In the genomic region with DNA sequence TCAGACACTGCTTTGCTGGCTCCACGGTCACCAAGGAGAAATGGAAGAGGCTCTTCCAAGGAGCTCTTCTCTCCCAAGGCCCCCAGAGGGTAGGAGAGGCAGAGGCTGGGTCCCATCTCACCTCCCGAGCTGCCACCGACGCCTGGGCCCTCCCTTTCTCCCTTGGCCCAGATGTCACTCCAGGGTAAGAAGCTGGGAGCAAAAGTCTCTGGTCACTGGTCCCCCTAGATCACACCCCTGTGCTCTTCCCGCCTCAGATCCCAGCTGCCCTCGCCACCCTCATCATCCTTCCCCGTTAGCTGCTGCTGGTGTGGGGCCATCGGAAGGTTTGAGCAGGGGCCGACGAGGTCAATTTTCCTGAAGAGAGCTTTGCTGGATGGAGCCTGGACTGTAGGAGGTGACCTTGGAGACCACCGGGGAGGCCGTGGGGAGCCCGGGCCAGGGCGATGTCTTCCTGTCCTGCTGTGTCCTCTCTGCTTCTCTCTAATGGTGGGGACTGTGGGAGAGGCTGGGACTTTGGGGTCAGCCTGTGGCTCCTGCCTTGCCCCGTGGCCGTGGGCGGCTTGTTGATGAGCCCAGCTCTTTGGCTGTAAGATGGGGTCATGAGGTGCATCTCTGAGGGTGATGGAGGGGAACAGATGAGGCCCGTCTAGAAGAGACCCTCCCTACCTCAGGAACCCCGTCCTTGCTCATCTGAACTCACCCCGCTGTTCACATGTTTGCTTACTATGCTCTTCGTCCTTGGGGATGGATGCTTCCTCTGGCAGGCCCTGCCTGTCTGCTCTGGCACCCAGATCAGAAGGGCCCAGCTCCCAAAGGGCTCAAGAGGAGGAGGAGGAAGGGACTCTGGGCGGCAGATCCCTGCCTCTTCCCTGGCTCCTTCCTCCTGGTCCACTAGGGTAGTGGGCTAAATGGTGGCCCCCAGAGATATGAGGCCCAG, we compare ENCODE assay signal across 19 cellular contexts. TPM values are rescaled to one million over a fixed set of nuclear protein-coding genes. Genes with fewer than 3 reads are reported as not detected.
DNase-seq lines count a peak whose midpoint lies in the region; ATAC-seq, FAIRE-seq and TF ChIP-seq lines count a peak whose summit lies in the region.
"Had no signal": no experiment of that assay in that cellular context is flagged by ENCODE, and none has a peak within 500 bp of the region (broad histone marks: within the 10 kb centered on the region; RNA-seq: fewer than 3 reads in every experiment).

No MANE protein-coding gene starts in this region.

- no peaks in the 10 kb centered on the region for H3K36me3 Mint-ChIP-seq in activated T-cell treated with anti-CD3 and anti-CD28 coated beads, Interleukin-2, amount 50 U/mL, for 24 hours (ENCODE audit: low read depth)
- H3K36me3 Mint-ChIP-seq in activated T-cell treated with anti-CD3 and anti-CD28 coated beads, Interleukin-2, amount 50 U/mL, for 4 hours (ENCODE audit: insufficient read depth) = no peaks in the 10 kb centered on the region
- H3K36me3 Mint-ChIP-seq in Caco-2 (ENCODE audit: insufficient read depth, unreplicated experiment) = no peaks in the 10 kb centered on the region

- no peak for TF ChIP-seq POLR2A in IMR-90 (IDR thresholded peaks at IDR 0.05; ENCODE audit: low read depth, low read length)
- TF ChIP-seq POLR2A in K562 (conservative IDR thresholded peaks at IDR 0.05) = no peak

- H2BK5ac ChIP-seq in IMR-90 (ENCODE audit: low read depth, low read length, poor library complexity, severe bottlenecking) = no peak overlapping the region

- H3K4me1 Mint-ChIP-seq in activated T-cell treated with anti-CD3 and anti-CD28 coated beads, Interleukin-2, amount 50 U/mL, for 24 hours (ENCODE audit: low read depth) = peaks cover 40% of the 10 kb centered on the region
- peaks cover 47% of the 10 kb centered on the region for H3K4me1 Mint-ChIP-seq in activated T-cell treated with anti-CD3 and anti-CD28 coated beads, Interleukin-2, amount 50 U/mL, for 4 hours (ENCODE audit: low read depth)
- H3K4me1 Mint-ChIP-seq in Caco-2 (ENCODE audit: low read depth, unreplicated experiment) = no peaks in the 10 kb centered on the region

- CTCF ChIA-PET in IMR-90 (lab: Yijun Ruan, JAX) (no interaction called here), K562 (lab: Yijun Ruan, JAX; ENCODE audit: low intra/inter-chr PET ratio) (no interaction called here), Caco-2 (lab: Charles Lee) (interaction anchor here (0.6 to 1.3 kb wide), 3 partner anchors 54 to 374 kb away, joined by 3 to 4 read pairs (median 3); no protein-coding TSS in a partner anchor)

- H3K4me3 ChIP-seq in IMR-90 (ENCODE audit: insufficient read depth, low read depth, low read length) = no peak overlapping the region
- no peak overlapping the region for H3K4me3 ChIP-seq in K562
- no peak overlapping the region for H3K4me3 ChIP-seq in neutrophil (ENCODE audit: low read depth in 1 of 2, low read length in 1 of 2)
- H3K4me3 ChIP-seq in Caco-2 (ENCODE audit: low read depth, low read length) = no peak overlapping the region
- H3K4me3 ChIP-seq: right atrium auricular region had no signal

- no peak overlapping the region for H3K4me3 Mint-ChIP-seq in activated T-cell treated with anti-CD3 and anti-CD28 coated beads, Interleukin-2, amount 50 U/mL, for 24 hours
- no peak overlapping the region for H3K4me3 Mint-ChIP-seq in activated T-cell treated with anti-CD3 and anti-CD28 coated beads, Interleukin-2, amount 50 U/mL, for 4 hours
- no peak overlapping the region for H3K4me3 Mint-ChIP-seq in Caco-2 (ENCODE audit: unreplicated experiment)

- peak overlapping the region; percentile 73 for H3K27ac Mint-ChIP-seq in activated T-cell treated with anti-CD3 and anti-CD28 coated beads, Interleukin-2, amount 50 U/mL, for 24 hours
- no peak overlapping the region for H3K27ac Mint-ChIP-seq in Caco-2 (ENCODE audit: unreplicated experiment)

- DNase-seq in activated T-cell treated with anti-CD3 and anti-CD28 coated beads, Interleukin-2, amount 50 U/mL, for 24 hours = no peak
- no peak for DNase-seq in activated T-cell treated with anti-CD3 and anti-CD28 coated beads, Interleukin-2, amount 50 U/mL, for 4 hours
- DNase-seq in IMR-90 (no peak), K562 (ENCODE audit: extremely low read depth in 1 of 4, low spot score in 3 of 4) (no peak), MV-4-11 (lab: John Stamatoyannopoulos, UW) (no peak), DMS79 treated with DMSO at 0.1 percent for 48 hours (lab: John Stamatoyannopoulos, UW) (no peak), Caco-2 (no peak)
- DNase-seq: ACHN; activated effector memory CD4-positive, alpha-beta T cell treated with anti-CD3 and anti-CD28 coated beads, Interleukin-2, amount 50 U/mL, for 16 hours; NCI-H1105 treated with DMSO at 0.1 percent for 48 hours; NCI-H2107; NCI-H524; nucleus accumbens had no signal

- H4K20me1 ChIP-seq in IMR-90 (ENCODE audit: insufficient read depth, low read length) (no peaks in the 10 kb centered on the region), K562 (replicated peaks; ENCODE audit: control insufficient read depth, insufficient read depth, low read length) (no peaks in the 10 kb centered on the region)

- no peak overlapping the region for H2AK9ac ChIP-seq in IMR-90 (replicated peaks; ENCODE audit: low read depth, low read length, poor library complexity)

- H3K9ac ChIP-seq in IMR-90 (ENCODE audit: low read depth, low read length) = no peak overlapping the region
- peak overlapping the region in 1 of 2 experiments; percentile 11; a peak in 1 of 4 replicates for H3K9ac ChIP-seq in K562 (ENCODE audit: insufficient read depth in 1 of 2, low read depth in 2 of 2, low read length in 2 of 2)

- H3K4me2 ChIP-seq in IMR-90 (ENCODE audit: low read depth, low read length) (no peak overlapping the region), K562 (ENCODE audit: insufficient read depth, low read length) (no peak overlapping the region)

- H3K14ac ChIP-seq in IMR-90 (replicated peaks; ENCODE audit: low read depth, low read length) = no peak overlapping the region

- WGBS in IMR-90 (ENCODE audit: extremely low coverage in 2 of 2, insufficient read length in 1 of 2), 2 experiments = no CpG with 5 or more reads among the region's 22 CpGs
- WGBS in K562 (ENCODE audit: insufficient coverage, low coverage, missing lambda C conversion rate) = 49% methylated on average over 22 of the region's 22 CpGs

- H4K91ac ChIP-seq in IMR-90 (ENCODE audit: insufficient read depth, low read depth, low read length) = no peak overlapping the region

- no peak for ATAC-seq in activated T-cell treated with anti-CD3 and anti-CD28 coated beads, Interleukin-2, amount 50 U/mL, for 4 hours
- ATAC-seq in IMR-90 (ENCODE audit: low read depth) (no peak), K562 (no peak)

- H2AFZ ChIP-seq in IMR-90 (replicated peaks; ENCODE audit: low read length, poor library complexity) (no peak overlapping the region), K562 (ENCODE audit: low read depth, low read length) (peak overlapping the region; percentile 71)

- in situ Hi-C loops in IMR-90 (cut with MboI; ENCODE audit: low sequenced_read_pairs) (no loop called here), K562 (cut with MboI) (no loop called here)

- no peak overlapping the region for H3K27ac ChIP-seq in IMR-90 (ENCODE audit: insufficient read depth, low read length)
- H3K27ac ChIP-seq in K562 (ENCODE audit: extremely low read depth, low read depth, low read length) = no peak overlapping the region
- peak overlapping the region; percentile 75 for H3K27ac ChIP-seq in neutrophil
- H3K27ac ChIP-seq: right atrium auricular region, RWPE1 had no signal

- TF ChIP-seq CTCF in IMR-90 (conservative IDR thresholded peaks at IDR 0.05; ENCODE audit: low read depth, low read length) = no peak
- no peak for TF ChIP-seq CTCF in K562 (IDR thresholded peaks at IDR 0.05 in 2 of 3, conservative IDR thresholded peaks at IDR 0.05 in 1 of 3; ENCODE audit: insufficient read depth in 2 of 3, low read depth in 1 of 3, low read length in 3 of 3)
- no peak for TF ChIP-seq CTCF in neutrophil (IDR thresholded peaks at IDR 0.05)
- no peak for TF ChIP-seq CTCF in Caco-2 (IDR thresholded peaks at IDR 0.05; ENCODE audit: insufficient read depth in 1 of 2, low read depth in 1 of 2, low read length in 1 of 2, severe bottlenecking in 1 of 2, unreplicated experiment in 1 of 2)

- no peak overlapping the region for H3K4ac ChIP-seq in IMR-90 (ENCODE audit: low read depth, low read length)

- H3K18ac ChIP-seq in IMR-90 (ENCODE audit: low read depth, low read length) = no peak overlapping the region

- POLR2A ChIA-PET in IMR-90 (lab: Charles Lee; ENCODE audit: unreplicated experiment) (no interaction called here), K562 (lab: Yijun Ruan, JAX) (interaction anchor here (0.6 to 1.1 kb wide), 6 partner anchors 28 to 128 kb away, joined by 3 to 4 read pairs (median 3); no protein-coding TSS in a partner anchor), Caco-2 (lab: Charles Lee) (no interaction called here)

- H3K9me1 ChIP-seq in IMR-90 (ENCODE audit: insufficient read depth, low read length) (0 out of 2 replicates have a peak, but pooled peaks cover 5% of the 10 kb centered on the region), K562 (ENCODE audit: control insufficient read depth, insufficient read depth, low read length) (no peaks in the 10 kb centered on the region)

- H2BK120ac ChIP-seq in IMR-90 (ENCODE audit: low read depth, low read length) = no peak overlapping the region

- no peak overlapping the region for H4K5ac ChIP-seq in IMR-90 (ENCODE audit: low read depth, low read length)

- H3K56ac ChIP-seq in IMR-90 (ENCODE audit: extremely low read depth, insufficient read depth, low read length) = no peak overlapping the region

- TF ChIP-seq RAD21 in IMR-90 (IDR thresholded peaks at IDR 0.05; ENCODE audit: low read length) (no peak), K562 (CRISPR knock-in tag; conservative IDR thresholded peaks at IDR 0.05 in 1 of 2, IDR thresholded peaks at IDR 0.05 in 1 of 2) (no peak)

- dilution Hi-C loops in IMR-90 (cut with HindIII; ENCODE audit: low sequenced_read_pairs, unreplicated experiment) = no loop called here

- no peak overlapping the region; the same call in 2 of the 3 replicates for H2BK15ac ChIP-seq in IMR-90 (ENCODE audit: low read depth, low read length)

- H3K9me3 Mint-ChIP-seq in activated T-cell treated with anti-CD3 and anti-CD28 coated beads, Interleukin-2, amount 50 U/mL, for 24 hours = no peaks in the 10 kb centered on the region
- H3K9me3 Mint-ChIP-seq in activated T-cell treated with anti-CD3 and anti-CD28 coated beads, Interleukin-2, amount 50 U/mL, for 4 hours = no peaks in the 10 kb centered on the region
- no peaks in the 10 kb centered on the region for H3K9me3 Mint-ChIP-seq in Caco-2 (ENCODE audit: unreplicated experiment)

- FAIRE-seq in K562 (lab: Jason Lieb, UNC) = no peak
- FAIRE-seq: colon had no signal

- peaks cover 10% of the 10 kb centered on the region for H3K4me1 ChIP-seq in IMR-90 (ENCODE audit: control insufficient read depth, insufficient read depth, low read length)
- H3K4me1 ChIP-seq in K562 (replicated peaks in 1 of 2; ENCODE audit: control insufficient read depth in 2 of 2, insufficient read depth in 2 of 2, low read length in 2 of 2) = peaks cover 15% of the 10 kb centered on the region in 2 experiments; a peak in 4 of 5 replicates
- peaks cover 27 to 29% of the 10 kb centered on the region in 2 experiments for H3K4me1 ChIP-seq in neutrophil (ENCODE audit: control insufficient read depth in 1 of 2, insufficient read depth in 1 of 2, low read depth in 1 of 2, low read length in 1 of 2)
- H3K4me1 ChIP-seq in Caco-2 = no peaks in the 10 kb centered on the region

- intact Hi-C loops in IMR-90 (cut with micrococcal nuclease) = no loop called here
- intact Hi-C loops in K562 (cut with micrococcal nuclease) = no loop called here
- intact Hi-C loops in Caco-2 (cut with micrococcal nuclease; ENCODE audit: unreplicated experiment) = no loop called here

- H2AK5ac ChIP-seq in IMR-90 (ENCODE audit: low read depth, low read length) = peak overlapping the region; percentile 27; the same call in 1 of the 2 replicates

- H3K27me3 ChIP-seq in IMR-90 (ENCODE audit: control insufficient read depth, insufficient read depth, low read length) (peaks cover 5% of the 10 kb centered on the region), K562 (ENCODE audit: control insufficient read depth in 2 of 2, insufficient read depth in 2 of 2, low read length in 2 of 2) (no peaks in the 10 kb centered on the region), neutrophil (no peaks in the 10 kb centered on the region), Caco-2 (replicated peaks; ENCODE audit: control insufficient read depth, insufficient read depth, low read length) (no peaks in the 10 kb centered on the region)
- H3K27me3 ChIP-seq: right atrium auricular region had no signal

- no peak for TF ChIP-seq EP300 in K562 (IDR thresholded peaks at IDR 0.05; ENCODE audit: low read length)

- H4K8ac ChIP-seq in IMR-90 (ENCODE audit: low read depth in 2 of 2, low read length in 2 of 2) = no peak overlapping the region

- BruUV-seq in IMR-90 (replicated peaks; lab: Mats Ljungman, UMichigan) (no TSS peak), K562 (replicated peaks; lab: Mats Ljungman, UMichigan) (no TSS peak), Caco-2 (replicated peaks; lab: Mats Ljungman, UMichigan) (no TSS peak)

- H3K36me3 ChIP-seq in IMR-90 (ENCODE audit: control insufficient read depth, insufficient read depth, low read length) = no peaks in the 10 kb centered on the region
- H3K36me3 ChIP-seq in K562 (ENCODE audit: control insufficient read depth, insufficient read depth, low read length) = no peaks in the 10 kb centered on the region
- no peaks in the 10 kb centered on the region for H3K36me3 ChIP-seq in neutrophil
- H3K36me3 ChIP-seq in Caco-2 (ENCODE audit: control insufficient read depth, insufficient read depth, low read length) = no peaks in the 10 kb centered on the region
- H3K36me3 ChIP-seq: right atrium auricular region had no signal

- H3K79me2 ChIP-seq in K562 (ENCODE audit: control insufficient read depth, insufficient read depth, low read length) = no peaks in the 10 kb centered on the region

- no peaks in the 10 kb centered on the region for H3K27me3 Mint-ChIP-seq in activated T-cell treated with anti-CD3 and anti-CD28 coated beads, Interleukin-2, amount 50 U/mL, for 24 hours
- no peaks in the 10 kb centered on the region for H3K27me3 Mint-ChIP-seq in activated T-cell treated with anti-CD3 and anti-CD28 coated beads, Interleukin-2, amount 50 U/mL, for 4 hours (ENCODE audit: low read depth)
- peaks cover 5% of the 10 kb centered on the region for H3K27me3 Mint-ChIP-seq in Caco-2 (ENCODE audit: insufficient read depth, unreplicated experiment)

- H3K9me3 ChIP-seq in IMR-90 (ENCODE audit: control insufficient read depth, insufficient read depth, low read length) (no peaks in the 10 kb centered on the region), K562 (replicated peaks; ENCODE audit: control insufficient read depth, insufficient read depth, low read depth, low read length) (no peaks in the 10 kb centered on the region), neutrophil (no peaks in the 10 kb centered on the region), Caco-2 (no peaks in the 10 kb centered on the region)
- H3K9me3 ChIP-seq: right atrium auricular region had no signal

- H3K23ac ChIP-seq in IMR-90 (ENCODE audit: low read depth, low read length) = no peak overlapping the region

- no peak overlapping the region for H2BK20ac ChIP-seq in IMR-90 (ENCODE audit: low read depth, low read length)

- no peaks in the 10 kb centered on the region for H3K79me1 ChIP-seq in IMR-90 (ENCODE audit: low read depth in 1 of 2, low read length in 2 of 2)

RNA-seq across cellular contexts. Expression of a gene that starts 11.4 kb away (rescaled TPM):
- 10 to 100 TPM; 29.5 to 37.0 (median 34.3) TPM for total RNA-seq in activated T-cell treated with anti-CD3 and anti-CD28 coated beads, Interleukin-2, amount 50 U/mL, for 4 hours
- 1.3 and 1.4 TPM in 2 replicates for total RNA-seq in IMR-90 (2012; rRNA removed)
- polyA plus RNA-seq in IMR-90 (2012; rRNA removed) = 8.3 and 10.0 TPM in 2 replicates
- 6.7 and 10.1 TPM in 2 replicates for polyA plus RNA-seq in IMR-90 (2012; cell fraction: cytosol; rRNA removed)
- polyA plus RNA-seq in IMR-90 (2012; cell fraction: nucleus; rRNA removed; ENCODE audit: low replicate concordance) = 29.5 and 54.3 TPM in 2 replicates
- total RNA-seq in K562 (2011; cell fraction: chromatin; rRNA removed; ENCODE audit: low replicate concordance) = 5.1 and 22.6 TPM in 2 replicates
- total RNA-seq in K562 (2011; cell fraction: nucleolus; rRNA removed) = 12.2 and 15.7 TPM in 2 replicates
- total RNA-seq in K562 (2011; cell fraction: nucleoplasm; rRNA removed) = 4.0 and 6.5 TPM in 2 replicates
- total RNA-seq in K562 (2014; rRNA removed) = 1.5 and 4.0 TPM in 2 replicates
- total RNA-seq in K562 (2014; rRNA removed; fragmentation: Illumina TruSeq; extraction: Trizol) = 0.19 and 0.47 TPM in 2 replicates
- 0.65 and 0.75 TPM in 2 replicates for total RNA-seq in K562 (2015; rRNA removed; fragmentation: Illumina TruSeq; extraction: Trizol)
- total RNA-seq in K562 (2021) = 2.3 and 2.8 TPM in 2 replicates
- polyA plus RNA-seq in K562 (2011; rRNA removed) = 1.1 and 3.1 TPM in 2 replicates
- 1.7 and 6.2 TPM in 2 replicates for polyA plus RNA-seq in K562 (2011; cell fraction: cytosol; rRNA removed)
- 8.1 and 13.7 TPM in 2 replicates for polyA plus RNA-seq in K562 (2011; cell fraction: nucleus; rRNA removed)
- 1.5 and 1.7 TPM in 2 replicates for polyA plus RNA-seq in K562 (2012)
- 1.3 and 1.6 TPM in 2 replicates for polyA plus RNA-seq in K562 (2014; fragmentation: Illumina TruSeq; extraction: Trizol)
- polyA plus RNA-seq in K562 (2014; fragmentation: Nextera tagmentation; extraction: Ambion mirVana) = under 1 TPM; 0.04 to 0.06 TPM
- polyA plus RNA-seq in K562 (2014; rRNA removed) = 1.5 and 1.6 TPM in 2 replicates
- polyA minus RNA-seq in K562 (2011; rRNA and poly(A)+ RNA removed) = 0.74 and 1.6 TPM in 2 replicates
- polyA minus RNA-seq in K562 (2011; cell fraction: cytosol; rRNA and poly(A)+ RNA removed) = 2.7 and 6.3 TPM in 2 replicates
- polyA minus RNA-seq in K562 (2011; cell fraction: nucleus; rRNA and poly(A)+ RNA removed) = 4.7 and 5.3 TPM in 2 replicates
- total RNA-seq in Caco-2 (2022) = 33.8 and 37.2 TPM in 2 replicates

RNA-seq across cellular contexts. Expression of a gene that starts 24.9 kb away (rescaled TPM):
- total RNA-seq in activated T-cell treated with anti-CD3 and anti-CD28 coated beads, Interleukin-2, amount 50 U/mL, for 4 hours = not detected
- total RNA-seq in IMR-90 (2012; rRNA removed) = 1.3 and 1.7 TPM in 2 replicates
- 2.9 and 3.5 TPM in 2 replicates for polyA plus RNA-seq in IMR-90 (2012; rRNA removed)
- polyA plus RNA-seq in IMR-90 (2012; cell fraction: cytosol; rRNA removed) = 3.6 and 4.3 TPM in 2 replicates
- polyA plus RNA-seq in IMR-90 (2012; cell fraction: nucleus; rRNA removed; ENCODE audit: low replicate concordance) = 1.2 and 1.9 TPM in 2 replicates
- 0.84 TPM in 1 of 2 replicates, not detected in the other for total RNA-seq in K562 (2011; cell fraction: chromatin; rRNA removed; ENCODE audit: low replicate concordance)
- total RNA-seq in K562 (2011; cell fraction: nucleolus; rRNA removed) = 0.66 TPM in 1 of 2 replicates, not detected in the other
- total RNA-seq in K562 (2011; cell fraction: nucleoplasm; rRNA removed) = 1.2 TPM in 1 of 2 replicates, not detected in the other
- 0.95 TPM in 1 of 2 replicates, not detected in the other for total RNA-seq in K562 (2014; rRNA removed)
- 0.16 TPM in 1 of 2 replicates, not detected in the other for total RNA-seq in K562 (2014; rRNA removed; fragmentation: Illumina TruSeq; extraction: Trizol)
- total RNA-seq in K562 (2015; rRNA removed; fragmentation: Illumina TruSeq; extraction: Trizol) = not detected in 2 replicates
- total RNA-seq in K562 (2021) = 0.13 and 0.24 TPM in 2 replicates
- polyA plus RNA-seq in K562 (2011; rRNA removed) = 0.05 and 0.08 TPM in 2 replicates
- 0.18 and 0.40 TPM in 2 replicates for polyA plus RNA-seq in K562 (2011; cell fraction: cytosol; rRNA removed)
- polyA plus RNA-seq in K562 (2011; cell fraction: nucleus; rRNA removed) = 0.20 and 0.38 TPM in 2 replicates
- 0.09 and 0.24 TPM in 2 replicates for polyA plus RNA-seq in K562 (2012)
- 0.54 TPM in 1 of 2 replicates, not detected in the other for polyA plus RNA-seq in K562 (2014; fragmentation: Illumina TruSeq; extraction: Trizol)
- polyA plus RNA-seq in K562 (2014; fragmentation: Nextera tagmentation; extraction: Ambion mirVana) = not detected
- 0.11 and 0.12 TPM in 2 replicates for polyA plus RNA-seq in K562 (2014; rRNA removed)
- polyA minus RNA-seq in K562 (2011; rRNA and poly(A)+ RNA removed) = not detected in 2 replicates
- polyA minus RNA-seq in K562 (2011; cell fraction: cytosol; rRNA and poly(A)+ RNA removed) = not detected in 2 replicates
- not detected in 2 replicates for polyA minus RNA-seq in K562 (2011; cell fraction: nucleus; rRNA and poly(A)+ RNA removed)
- total RNA-seq in Caco-2 (2022) = 0.32 and 1.0 TPM in 2 replicates

RNA-seq across cellular contexts. Expression of a gene that starts 27.2 kb away (rescaled TPM):
- not detected for total RNA-seq in activated T-cell treated with anti-CD3 and anti-CD28 coated beads, Interleukin-2, amount 50 U/mL, for 4 hours
- total RNA-seq in IMR-90 (2012; rRNA removed) (under 0.01 TPM in 1 of 2 replicates, not detected in the other), K562 (2014; rRNA removed) (not detected in 2 replicates), K562 (2014; rRNA removed; fragmentation: Illumina TruSeq; extraction: Trizol) (not detected in 2 replicates), K562 (2015; rRNA removed; fragmentation: Illumina TruSeq; extraction: Trizol) (not detected in 2 replicates), K562 (2021) (0.27 TPM in 1 of 2 replicates, not detected in the other), Caco-2 (2022) (not detected in 2 replicates)
- polyA plus RNA-seq in IMR-90 (2012; rRNA removed) (0.32 TPM in 2 replicates), K562 (2011; rRNA removed) (0.20 and 0.39 TPM in 2 replicates), K562 (2014; fragmentation: Illumina TruSeq; extraction: Trizol) (not detected in 2 replicates), K562 (2014; fragmentation: Nextera tagmentation; extraction: Ambion mirVana) (under 1 TPM in 1 of 2 experiments, not detected in 1; 0.25 TPM), K562 (2014; rRNA removed) (0.21 TPM in 1 of 2 replicates, not detected in the other)
- 0.24 and 0.26 TPM in 2 replicates for polyA plus RNA-seq in IMR-90 (2012; cell fraction: cytosol; rRNA removed)
- 1.4 and 3.8 TPM in 2 replicates for polyA plus RNA-seq in IMR-90 (2012; cell fraction: nucleus; rRNA removed; ENCODE audit: low replicate concordance)
- 0.14 TPM in 1 of 2 replicates, not detected in the other for total RNA-seq in K562 (2011; cell fraction: chromatin; rRNA removed; ENCODE audit: low replicate concordance)
- total RNA-seq in K562 (2011; cell fraction: nucleolus; rRNA removed) = not detected in 2 replicates
- total RNA-seq in K562 (2011; cell fraction: nucleoplasm; rRNA removed) = not detected in 2 replicates
- polyA plus RNA-seq in K562 (2011; cell fraction: cytosol; rRNA removed) = not detected in 2 replicates
- polyA plus RNA-seq in K562 (2011; cell fraction: nucleus; rRNA removed) = 0.10 and 0.13 TPM in 2 replicates
- 0.26 and 0.65 TPM in 2 replicates for polyA plus RNA-seq in K562 (2012)
- polyA minus RNA-seq in K562 (2011; rRNA and poly(A)+ RNA removed) = 0.07 TPM in 1 of 2 replicates, not detected in the other
- not detected in 2 replicates for polyA minus RNA-seq in K562 (2011; cell fraction: cytosol; rRNA and poly(A)+ RNA removed)
- not detected in 2 replicates for polyA minus RNA-seq in K562 (2011; cell fraction: nucleus; rRNA and poly(A)+ RNA removed)

RNA-seq across cellular contexts. Expression of a gene that starts 45.2 kb away (rescaled TPM):
- total RNA-seq in activated T-cell treated with anti-CD3 and anti-CD28 coated beads, Interleukin-2, amount 50 U/mL, for 4 hours = not detected
- total RNA-seq in IMR-90 (2012; rRNA removed) (not detected in 2 replicates), K562 (2014; rRNA removed) (not detected in 2 replicates), K562 (2014; rRNA removed; fragmentation: Illumina TruSeq; extraction: Trizol) (not detected in 2 replicates), K562 (2015; rRNA removed; fragmentation: Illumina TruSeq; extraction: Trizol) (not detected in 2 replicates), K562 (2021) (not detected in 2 replicates), Caco-2 (2022) (not detected in 2 replicates)
- polyA plus RNA-seq in IMR-90 (2012; rRNA removed) (0.19 and 0.21 TPM in 2 replicates), K562 (2011; rRNA removed) (not detected in 2 replicates), K562 (2014; fragmentation: Illumina TruSeq; extraction: Trizol) (not detected in 2 replicates), K562 (2014; fragmentation: Nextera tagmentation; extraction: Ambion mirVana) (not detected), K562 (2014; rRNA removed) (not detected in 2 replicates)
- 0.08 and 0.32 TPM in 2 replicates for polyA plus RNA-seq in IMR-90 (2012; cell fraction: cytosol; rRNA removed)
- 0.92 and 1.8 TPM in 2 replicates for polyA plus RNA-seq in IMR-90 (2012; cell fraction: nucleus; rRNA removed; ENCODE audit: low replicate concordance)
- not detected in 2 replicates for total RNA-seq in K562 (2011; cell fraction: chromatin; rRNA removed; ENCODE audit: low replicate concordance)
- not detected in 2 replicates for total RNA-seq in K562 (2011; cell fraction: nucleolus; rRNA removed)
- total RNA-seq in K562 (2011; cell fraction: nucleoplasm; rRNA removed) = not detected in 2 replicates
- not detected in 2 replicates for polyA plus RNA-seq in K562 (2011; cell fraction: cytosol; rRNA removed)
- not detected in 2 replicates for polyA plus RNA-seq in K562 (2011; cell fraction: nucleus; rRNA removed)
- not detected in 2 replicates for polyA plus RNA-seq in K562 (2012)
- not detected in 2 replicates for polyA minus RNA-seq in K562 (2011; rRNA and poly(A)+ RNA removed)
- not detected in 2 replicates for polyA minus RNA-seq in K562 (2011; cell fraction: cytosol; rRNA and poly(A)+ RNA removed)
- polyA minus RNA-seq in K562 (2011; cell fraction: nucleus; rRNA and poly(A)+ RNA removed) = not detected in 2 replicates
- total RNA-seq: Daoy, fibroblast of lung, right atrium auricular region had no signal
- polyA plus RNA-seq: fibroblast of lung had no signal

RNA-seq across cellular contexts. Expression of a gene that starts 59.7 kb away (rescaled TPM):
- 10 to 100 TPM; 43.2 to 45.1 (median 45.0) TPM for total RNA-seq in activated T-cell treated with anti-CD3 and anti-CD28 coated beads, Interleukin-2, amount 50 U/mL, for 4 hours
- total RNA-seq in IMR-90 (2012; rRNA removed) = 17.6 and 20.0 TPM in 2 replicates
- polyA plus RNA-seq in IMR-90 (2012; rRNA removed) = 14.3 and 17.6 TPM in 2 replicates
- 9.1 and 12.2 TPM in 2 replicates for polyA plus RNA-seq in IMR-90 (2012; cell fraction: cytosol; rRNA removed)
- polyA plus RNA-seq in IMR-90 (2012; cell fraction: nucleus; rRNA removed; ENCODE audit: low replicate concordance) = 43.5 and 62.5 TPM in 2 replicates
- total RNA-seq in K562 (2011; cell fraction: chromatin; rRNA removed; ENCODE audit: low replicate concordance) = 48.0 and 101 TPM in 2 replicates
- 46.3 and 49.0 TPM in 2 replicates for total RNA-seq in K562 (2011; cell fraction: nucleolus; rRNA removed)
- 34.9 and 41.1 TPM in 2 replicates for total RNA-seq in K562 (2011; cell fraction: nucleoplasm; rRNA removed)
- 20.5 and 21.6 TPM in 2 replicates for total RNA-seq in K562 (2014; rRNA removed)
- total RNA-seq in K562 (2014; rRNA removed; fragmentation: Illumina TruSeq; extraction: Trizol) = 8.8 and 10.0 TPM in 2 replicates
- total RNA-seq in K562 (2015; rRNA removed; fragmentation: Illumina TruSeq; extraction: Trizol) = 13.3 and 15.6 TPM in 2 replicates
- total RNA-seq in K562 (2021) = 36.8 and 39.7 TPM in 2 replicates
- polyA plus RNA-seq in K562 (2011; rRNA removed) = 12.6 and 20.8 TPM in 2 replicates
- polyA plus RNA-seq in K562 (2011; cell fraction: cytosol; rRNA removed) = 9.9 and 13.8 TPM in 2 replicates
- 60.0 and 60.8 TPM in 2 replicates for polyA plus RNA-seq in K562 (2011; cell fraction: nucleus; rRNA removed)
- polyA plus RNA-seq in K562 (2012) = 24.4 and 24.9 TPM in 2 replicates
- 24.5 and 25.4 TPM in 2 replicates for polyA plus RNA-seq in K562 (2014; fragmentation: Illumina TruSeq; extraction: Trizol)
- 1 to 10 TPM; 1.6 to 1.7 TPM for polyA plus RNA-seq in K562 (2014; fragmentation: Nextera tagmentation; extraction: Ambion mirVana)
- polyA plus RNA-seq in K562 (2014; rRNA removed) = 15.6 and 22.1 TPM in 2 replicates
- 56.4 and 69.3 TPM in 2 replicates for polyA minus RNA-seq in K562 (2011; rRNA and poly(A)+ RNA removed)
- polyA minus RNA-seq in K562 (2011; cell fraction: cytosol; rRNA and poly(A)+ RNA removed) = 26.6 and 31.1 TPM in 2 replicates
- polyA minus RNA-seq in K562 (2011; cell fraction: nucleus; rRNA and poly(A)+ RNA removed) = 11.0 and 22.8 TPM in 2 replicates
- 37.6 and 39.2 TPM in 2 replicates for total RNA-seq in Caco-2 (2022)
